2 cellular contexts compared by ENCODE assay signal in genomic region chr15:66057089-66057488, GRCh38.
TF ChIP-seq lines count a peak whose summit lies in the region.

No MANE protein-coding gene starts in this region.

TF ChIP-seq in GM23338, 12 proteins besides CTCF, POLR2A, EP300 and RAD21 (continued from another document):
- TF ChIP-seq ZNF462 (CRISPR knock-in tag; IDR thresholded peaks at IDR 0.05) (no peak), JUNB (IDR thresholded peaks at IDR 0.05; ENCODE audit: unreplicated experiment) (no peak), NANOG (IDR thresholded peaks at IDR 0.05; ENCODE audit: borderline replicate concordance) (no peak), ETS1 (IDR thresholded peaks at IDR 0.05) (no peak), REST (IDR thresholded peaks at IDR 0.05; ENCODE audit: unreplicated experiment) (no peak), EZH2 (IDR thresholded peaks at IDR 0.05; ENCODE audit: low read depth, unreplicated experiment) (no peak)

TF ChIP-seq in WTC11, 78 proteins besides CTCF, POLR2A, EP300 and RAD21 (continued from another document):
- TF ChIP-seq AFF4 (CRISPR knock-in tag; IDR thresholded peaks at IDR 0.05; ENCODE audit: borderline replicate concordance): no peak
- no peak for TF ChIP-seq SP1 (CRISPR knock-in tag; conservative IDR thresholded peaks at IDR 0.05)
- TF ChIP-seq NFYB (CRISPR knock-in tag; conservative IDR thresholded peaks at IDR 0.05; ENCODE audit: low read depth): no peak
- TF ChIP-seq ELF4 (CRISPR knock-in tag; IDR thresholded peaks at IDR 0.05; ENCODE audit: low read depth): no peak
- no peak for TF ChIP-seq MAX (CRISPR knock-in tag; IDR thresholded peaks at IDR 0.05)
TF ChIP-seq in WTC11: peak in this region for 0.
